In the genomic region with DNA sequence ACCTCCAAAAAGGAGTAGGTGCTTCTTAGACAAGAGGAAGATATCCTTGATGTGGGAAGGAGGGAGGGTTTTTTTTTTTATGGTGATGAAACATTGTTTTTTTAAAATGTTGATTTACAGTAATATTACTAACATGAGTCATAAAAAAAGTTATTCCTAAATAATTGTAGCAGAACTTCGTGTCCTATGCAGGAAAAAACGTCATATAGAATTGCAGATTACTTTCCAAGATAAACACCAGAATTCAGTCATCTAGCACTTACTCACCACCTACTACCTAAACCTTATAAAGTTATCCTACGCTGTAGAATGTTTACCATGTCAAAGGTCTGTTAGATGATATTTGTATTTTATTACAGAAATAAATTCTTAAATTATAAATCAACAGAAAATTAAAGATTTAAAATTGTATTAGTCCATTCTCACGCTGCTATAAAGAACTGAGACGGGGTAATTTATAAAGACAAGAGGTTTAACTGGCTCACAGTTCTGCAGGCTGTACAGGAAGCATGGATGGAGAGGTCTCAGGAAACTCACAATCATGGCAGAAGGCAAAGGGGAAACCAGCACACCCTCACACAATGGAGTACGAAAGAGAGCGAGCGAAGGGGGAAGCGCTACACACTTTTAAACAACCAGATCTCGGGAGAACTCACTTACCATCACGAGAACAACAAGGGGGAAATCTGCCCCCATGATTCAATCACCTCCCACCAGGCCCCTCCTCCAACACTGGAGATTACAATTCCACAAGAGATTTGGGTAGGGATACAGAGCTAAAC, we compare ENCODE assay signal across 1 cellular context.
TF ChIP-seq lines count a peak whose summit lies in the region.

No MANE protein-coding gene starts in this region.

TF ChIP-seq in HEK293, 187 proteins besides CTCF, POLR2A, EP300 and RAD21 (continued from another document and continues in another):
- TF ChIP-seq ATF2 (tag by site-specific recombination; IDR thresholded peaks at IDR 0.05; ENCODE audit: low read depth) (peak; percentile 55; the same call in 1 of the 2 replicates), ZNF184 (tag by site-specific recombination; IDR thresholded peaks at IDR 0.05) (0 out of 2 replicates have a peak, but pooled peaks have one; percentile 63), ZNF707 (tag by site-specific recombination; IDR thresholded peaks at IDR 0.05) (no peak), ZBTB21 (tag by site-specific recombination; IDR thresholded peaks at IDR 0.05) (peak; percentile 57; the same call in 1 of the 2 replicates), TRIM28 (IDR thresholded peaks at IDR 0.05; ENCODE audit: borderline replicate concordance, low read length) (no peak; the same call in 1 of the 2 replicates), ZNF555 (tag by site-specific recombination; conservative IDR thresholded peaks at IDR 0.05) (no peak), ZNF558 (tag by site-specific recombination; IDR thresholded peaks at IDR 0.05) (no peak), ZNF530 (tag by site-specific recombination; IDR thresholded peaks at IDR 0.05; ENCODE audit: low read depth) (no peak), ZNF341 (tag by site-specific recombination; IDR thresholded peaks at IDR 0.05; ENCODE audit: low read depth) (no peak), ZNF362 (tag by site-specific recombination; IDR thresholded peaks at IDR 0.05) (0 out of 2 replicates have a peak, but pooled peaks have one; percentile 21), ZNF658 (tag by site-specific recombination; IDR thresholded peaks at IDR 0.05) (no peak), ZNF677 (tag by site-specific recombination; IDR thresholded peaks at IDR 0.05) (no peak), ZNF561 (tag by site-specific recombination; IDR thresholded peaks at IDR 0.05; ENCODE audit: borderline replicate concordance) (0 out of 2 replicates have a peak, but pooled peaks have one; percentile 18), ZNF843 (tag by site-specific recombination; IDR thresholded peaks at IDR 0.05) (peak; percentile 50; the same call in 1 of the 2 replicates), ZNF18 (tag by site-specific recombination; IDR thresholded peaks at IDR 0.05) (no peak), OVOL3 (tag by site-specific recombination; IDR thresholded peaks at IDR 0.05) (no peak), GLI2 (tag by site-specific recombination; IDR thresholded peaks at IDR 0.05; ENCODE audit: borderline replicate concordance, low read depth) (peak; percentile 35; the same call in 1 of the 2 replicates), KLF17 (tag by site-specific recombination; IDR thresholded peaks at IDR 0.05) (no peak), EGR2 (tag by site-specific recombination; IDR thresholded peaks at IDR 0.05; ENCODE audit: low read depth) (no peak; the same call in 1 of the 2 replicates), ZNF114 (tag by site-specific recombination; IDR thresholded peaks at IDR 0.05) (no peak), ZNF169 (tag by site-specific recombination; IDR thresholded peaks at IDR 0.05) (no peak), ZNF223 (tag by site-specific recombination; IDR thresholded peaks at IDR 0.05) (no peak), ZNF24 (tag by site-specific recombination; IDR thresholded peaks at IDR 0.05) (0 out of 2 replicates have a peak, but pooled peaks have one; percentile 21), ZNF654 (tag by site-specific recombination; IDR thresholded peaks at IDR 0.05; ENCODE audit: low read depth) (0 out of 2 replicates have a peak, but pooled peaks have one; percentile 10), ZNF629 (tag by site-specific recombination; IDR thresholded peaks at IDR 0.05) (peak; percentile 95), ZNF16 (tag by site-specific recombination; IDR thresholded peaks at IDR 0.05; ENCODE audit: low read depth) (no peak), OSR2 (tag by site-specific recombination; IDR thresholded peaks at IDR 0.05) (peak; percentile 53; the same call in 1 of the 2 replicates), ZFP69B (tag by site-specific recombination; IDR thresholded peaks at IDR 0.05) (peak; percentile 30; the same call in 1 of the 2 replicates), ZNF266 (tag by site-specific recombination; IDR thresholded peaks at IDR 0.05; ENCODE audit: low read depth) (no peak), ZNF639 (tag by site-specific recombination; IDR thresholded peaks at IDR 0.05) (peak; percentile 61; the same call in 1 of the 2 replicates), ZNF121 (tag by site-specific recombination; IDR thresholded peaks at IDR 0.05) (no peak), ZNF837 (tag by site-specific recombination; IDR thresholded peaks at IDR 0.05) (no peak), ZNF791 (tag by site-specific recombination; IDR thresholded peaks at IDR 0.05) (no peak), PRDM6 (tag by site-specific recombination; IDR thresholded peaks at IDR 0.05) (peak; percentile 95), ZNF292 (tag by site-specific recombination; IDR thresholded peaks at IDR 0.05; ENCODE audit: borderline replicate concordance, low read depth) (no peak), ZBTB1 (tag by site-specific recombination; IDR thresholded peaks at IDR 0.05) (peak; percentile 76)
- TF ChIP-seq, protein P1, sequence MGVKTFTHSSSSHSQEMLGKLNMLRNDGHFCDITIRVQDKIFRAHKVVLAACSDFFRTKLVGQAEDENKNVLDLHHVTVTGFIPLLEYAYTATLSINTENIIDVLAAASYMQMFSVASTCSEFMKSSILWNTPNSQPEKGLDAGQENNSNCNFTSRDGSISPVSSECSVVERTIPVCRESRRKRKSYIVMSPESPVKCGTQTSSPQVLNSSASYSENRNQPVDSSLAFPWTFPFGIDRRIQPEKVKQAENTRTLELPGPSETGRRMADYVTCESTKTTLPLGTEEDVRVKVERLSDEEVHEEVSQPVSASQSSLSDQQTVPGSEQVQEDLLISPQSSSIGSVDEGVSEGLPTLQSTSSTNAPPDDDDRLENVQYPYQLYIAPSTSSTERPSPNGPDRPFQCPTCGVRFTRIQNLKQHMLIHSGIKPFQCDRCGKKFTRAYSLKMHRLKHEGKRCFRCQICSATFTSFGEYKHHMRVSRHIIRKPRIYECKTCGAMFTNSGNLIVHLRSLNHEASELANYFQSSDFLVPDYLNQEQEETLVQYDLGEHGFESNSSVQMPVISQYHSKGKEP (tag by site-specific recombination; IDR thresholded peaks at IDR 0.05), result 0 out of 2 replicates have a peak, but pooled peaks have one; percentile 30
- TF ChIP-seq, protein P2, sequence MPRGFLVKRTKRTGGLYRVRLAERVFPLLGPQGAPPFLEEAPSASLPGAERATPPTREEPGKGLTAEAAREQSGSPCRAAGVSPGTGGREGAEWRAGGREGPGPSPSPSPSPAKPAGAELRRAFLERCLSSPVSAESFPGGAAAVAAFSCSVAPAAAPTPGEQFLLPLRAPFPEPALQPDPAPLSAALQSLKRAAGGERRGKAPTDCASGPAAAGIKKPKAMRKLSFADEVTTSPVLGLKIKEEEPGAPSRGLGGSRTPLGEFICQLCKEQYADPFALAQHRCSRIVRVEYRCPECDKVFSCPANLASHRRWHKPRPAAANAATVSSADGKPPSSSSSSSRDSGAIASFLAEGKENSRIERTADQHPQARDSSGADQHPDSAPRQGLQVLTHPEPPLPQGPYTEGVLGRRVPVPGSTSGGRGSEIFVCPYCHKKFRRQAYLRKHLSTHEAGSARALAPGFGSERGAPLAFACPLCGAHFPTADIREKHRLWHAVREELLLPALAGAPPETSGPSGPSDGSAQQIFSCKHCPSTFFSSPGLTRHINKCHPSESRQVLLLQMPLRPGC (tag by site-specific recombination; IDR thresholded peaks at IDR 0.05), result peak; percentile 51; the same call in 1 of the 2 replicates
- TF ChIP-seq, protein P3, sequence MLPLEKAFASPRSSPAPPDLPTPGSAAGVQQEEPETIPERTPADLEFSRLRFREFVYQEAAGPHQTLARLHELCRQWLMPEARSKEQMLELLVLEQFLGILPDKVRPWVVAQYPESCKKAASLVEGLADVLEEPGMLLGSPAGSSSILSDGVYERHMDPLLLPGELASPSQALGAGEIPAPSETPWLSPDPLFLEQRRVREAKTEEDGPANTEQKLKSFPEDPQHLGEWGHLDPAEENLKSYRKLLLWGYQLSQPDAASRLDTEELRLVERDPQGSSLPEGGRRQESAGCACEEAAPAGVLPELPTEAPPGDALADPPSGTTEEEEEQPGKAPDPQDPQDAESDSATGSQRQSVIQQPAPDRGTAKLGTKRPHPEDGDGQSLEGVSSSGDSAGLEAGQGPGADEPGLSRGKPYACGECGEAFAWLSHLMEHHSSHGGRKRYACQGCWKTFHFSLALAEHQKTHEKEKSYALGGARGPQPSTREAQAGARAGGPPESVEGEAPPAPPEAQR (tag by site-specific recombination; IDR thresholded peaks at IDR 0.05), result no peak
- TF ChIP-seq, protein P4, sequence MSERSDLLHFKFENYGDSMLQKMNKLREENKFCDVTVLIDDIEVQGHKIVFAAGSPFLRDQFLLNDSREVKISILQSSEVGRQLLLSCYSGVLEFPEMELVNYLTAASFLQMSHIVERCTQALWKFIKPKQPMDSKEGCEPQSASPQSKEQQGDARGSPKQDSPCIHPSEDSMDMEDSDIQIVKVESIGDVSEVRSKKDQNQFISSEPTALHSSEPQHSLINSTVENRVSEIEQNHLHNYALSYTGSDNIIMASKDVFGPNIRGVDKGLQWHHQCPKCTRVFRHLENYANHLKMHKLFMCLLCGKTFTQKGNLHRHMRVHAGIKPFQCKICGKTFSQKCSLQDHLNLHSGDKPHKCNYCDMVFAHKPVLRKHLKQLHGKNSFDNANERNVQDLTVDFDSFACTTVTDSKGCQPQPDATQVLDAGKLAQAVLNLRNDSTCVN (tag by site-specific recombination; optimal IDR thresholded peaks at IDR 0.05), result no peak
